Comparison of ENCODE assay signal across 15 cellular contexts in the genomic region with DNA sequence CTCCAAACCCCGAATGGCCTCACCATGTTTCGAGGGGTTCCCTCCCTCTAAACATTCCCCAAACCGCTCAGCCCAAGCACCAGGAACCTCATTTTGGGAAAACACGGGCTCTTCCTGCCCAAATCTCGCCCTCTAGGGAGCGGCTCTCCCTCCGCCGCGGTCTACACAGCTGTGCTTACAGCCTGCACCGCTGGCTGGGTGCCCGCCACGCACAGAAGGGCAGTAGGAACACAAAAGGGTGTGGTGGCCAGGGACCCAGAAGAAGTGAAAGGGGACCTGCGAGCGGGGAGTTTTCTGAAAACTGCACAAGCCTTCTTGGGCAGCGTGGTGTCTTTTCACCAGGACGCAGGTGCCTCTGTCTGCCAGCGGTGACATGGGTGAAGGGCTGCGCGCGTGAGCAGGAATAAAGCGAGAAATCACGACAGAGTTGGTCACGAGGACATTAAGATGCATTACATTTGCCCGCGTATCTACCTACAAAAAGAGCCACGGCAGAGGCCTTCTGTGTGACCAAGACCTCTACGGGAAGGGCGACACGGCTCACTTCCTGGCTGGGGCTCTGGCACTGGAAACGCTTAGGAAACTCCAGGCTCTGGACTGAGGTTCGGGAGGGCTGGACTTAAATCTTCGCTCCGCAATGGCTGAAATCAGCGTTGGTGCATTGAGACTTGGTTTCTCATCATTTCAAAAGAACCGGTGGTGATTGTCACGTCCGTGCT.
DNase-seq lines count a peak whose midpoint lies in the region; ATAC-seq and TF ChIP-seq lines count a peak whose summit lies in the region.
"Had no signal": no experiment of that assay in that cellular context is flagged by ENCODE, and none has a peak within 500 bp of the region (broad histone marks: within the 10 kb centered on the region; RNA-seq: fewer than 3 reads in every experiment).

No MANE protein-coding gene starts in this region.

- no peak overlapping the region for H2BK120ac ChIP-seq in IMR-90 (ENCODE audit: low read depth, low read length)

- H3K36me3 ChIP-seq in IMR-90 (ENCODE audit: control insufficient read depth, insufficient read depth, low read length) (no peaks in the 10 kb centered on the region), stomach (no peaks in the 10 kb centered on the region), neural progenitor cell (no peaks in the 10 kb centered on the region)
- H3K36me3 ChIP-seq: colonic mucosa had no signal

- no peak overlapping the region for H2BK15ac ChIP-seq in IMR-90 (ENCODE audit: low read depth, low read length)

- no peak overlapping the region for H4K8ac ChIP-seq in IMR-90 (ENCODE audit: low read depth in 2 of 2, low read length in 2 of 2)

- H3K36me3 Mint-ChIP-seq in activated CD8-positive, alpha-beta memory T cell treated with anti-CD3 and anti-CD28 coated beads, Interleukin-2, amount 10 ng/mL, durations not matched to agents 7 days and 5 days, result no peaks in the 10 kb centered on the region
- H3K36me3 Mint-ChIP-seq in neural progenitor cell, result no peaks in the 10 kb centered on the region
- H3K36me3 Mint-ChIP-seq: natural killer cell had no signal

- no peak for ATAC-seq in IMR-90 (ENCODE audit: low read depth)
- peak; percentile 32 for ATAC-seq in left lobe of liver
- no peak for ATAC-seq in activated CD8-positive, alpha-beta memory T cell treated with anti-CD3 and anti-CD28 coated beads, Interleukin-2, amount 10 ng/mL, durations not matched to agents 7 days and 5 days
- ATAC-seq in GM18517 (IDR thresholded peaks at IDR 0.05; ENCODE audit: unreplicated experiment), result no peak
- ATAC-seq: HCT116, natural killer cell had no signal

- H3K27ac ChIP-seq in IMR-90 (ENCODE audit: insufficient read depth, low read length), result no peak overlapping the region
- no peak overlapping the region for H3K27ac ChIP-seq in stomach
- no peak overlapping the region for H3K27ac ChIP-seq in neural progenitor cell
- H3K27ac ChIP-seq: colonic mucosa had no signal

- BruUV-seq in IMR-90 (replicated peaks; lab: Mats Ljungman, UMichigan), result no TSS peak

- no peak overlapping the region for H3K27ac Mint-ChIP-seq in activated CD8-positive, alpha-beta memory T cell treated with anti-CD3 and anti-CD28 coated beads, Interleukin-2, amount 10 ng/mL, durations not matched to agents 7 days and 5 days
- H3K27ac Mint-ChIP-seq in neural progenitor cell, result no peak overlapping the region
- H3K27ac Mint-ChIP-seq: natural killer cell had no signal

- TF ChIP-seq CTCF in IMR-90 (conservative IDR thresholded peaks at IDR 0.05; ENCODE audit: low read depth, low read length) (no peak), epithelial cell of esophagus (IDR thresholded peaks at IDR 0.05; ENCODE audit: insufficient read depth, low read depth, low read length, missing control alignments) (no peak), stomach (IDR thresholded peaks at IDR 0.05) (no peak), neural progenitor cell (IDR thresholded peaks at IDR 0.05) (no peak)

- H3K27me3 ChIP-seq in IMR-90 (ENCODE audit: control insufficient read depth, insufficient read depth, low read length) (peaks cover 8% of the 10 kb centered on the region), stomach (peaks cover 0 to 34% (median 4%) of the 10 kb centered on the region in 3 donors), neural progenitor cell (no peaks in the 10 kb centered on the region)

- no peak overlapping the region for H4K5ac ChIP-seq in IMR-90 (ENCODE audit: low read depth, low read length)

- H2BK20ac ChIP-seq in IMR-90 (ENCODE audit: low read depth, low read length), result no peak overlapping the region

- in situ Hi-C loops in IMR-90 (cut with MboI; ENCODE audit: low sequenced_read_pairs), result no loop called here

- H3K4me2 ChIP-seq in IMR-90 (ENCODE audit: low read depth, low read length), result no peak overlapping the region
- H3K4me2 ChIP-seq in neural progenitor cell, result no peak overlapping the region

- POLR2A ChIA-PET in IMR-90 (lab: Charles Lee; ENCODE audit: unreplicated experiment), result no interaction called here

- no peaks in the 10 kb centered on the region for H3F3A ChIP-seq in neural progenitor cell (ENCODE audit: low read depth)

- H2AK5ac ChIP-seq in IMR-90 (ENCODE audit: low read depth, low read length), result no peak overlapping the region

- no peaks in the 10 kb centered on the region for H3K9me1 ChIP-seq in IMR-90 (ENCODE audit: insufficient read depth, low read length)

- TF ChIP-seq POLR2A in IMR-90 (IDR thresholded peaks at IDR 0.05; ENCODE audit: low read depth, low read length), result no peak
- TF ChIP-seq POLR2A in stomach (IDR thresholded peaks at IDR 0.05), result no peak

- CTCF ChIA-PET in IMR-90 (lab: Yijun Ruan, JAX), result no interaction called here
- CTCF ChIA-PET in activated CD8-positive, alpha-beta memory T cell treated with anti-CD3 and anti-CD28 coated beads, Interleukin-2, amount 10 ng/mL, durations not matched to agents 7 days and 5 days (lab: Charles Lee), result no interaction called here

- peaks cover 18% of the 10 kb centered on the region for H3K27me3 Mint-ChIP-seq in activated CD8-positive, alpha-beta memory T cell treated with anti-CD3 and anti-CD28 coated beads, Interleukin-2, amount 10 ng/mL, durations not matched to agents 7 days and 5 days
- H3K27me3 Mint-ChIP-seq in neural progenitor cell (ENCODE audit: insufficient read depth, low read depth), result peaks cover 5% of the 10 kb centered on the region

- intact Hi-C loops in IMR-90 (cut with micrococcal nuclease) (no loop called here), stomach (cut with DNase I; ENCODE audit: low total_unique reads) (no loop called here)

- no peak for TF ChIP-seq EP300 in stomach (IDR thresholded peaks at IDR 0.05)

- H4K20me1 ChIP-seq in IMR-90 (ENCODE audit: insufficient read depth, low read length), result no peaks in the 10 kb centered on the region
- H4K20me1 ChIP-seq in neural progenitor cell (ENCODE audit: low read depth), result no peaks in the 10 kb centered on the region

- H3K79me1 ChIP-seq in IMR-90 (ENCODE audit: low read depth in 1 of 2, low read length in 2 of 2), result no peaks in the 10 kb centered on the region

- no peaks in the 10 kb centered on the region for H3K79me2 ChIP-seq in neural progenitor cell (ENCODE audit: low read depth)

- H2AFZ ChIP-seq in IMR-90 (replicated peaks; ENCODE audit: low read length, poor library complexity) (peak overlapping the region; percentile 1), neural progenitor cell (replicated peaks) (no peak overlapping the region)

- H3K23ac ChIP-seq in IMR-90 (ENCODE audit: low read depth, low read length), result no peak overlapping the region

- H3K9ac ChIP-seq in IMR-90 (ENCODE audit: low read depth, low read length), result no peak overlapping the region
- no peak overlapping the region for H3K9ac ChIP-seq in neural progenitor cell

- DNase-seq in IMR-90, result no peak
- no peak for DNase-seq in epithelial cell of esophagus (ENCODE audit: low read depth)
- DNase-seq in left lobe of liver (ENCODE audit: low spot score), result no peak
- DNase-seq in stomach, result no peak
- no peak for DNase-seq in activated CD8-positive, alpha-beta memory T cell treated with anti-CD3 and anti-CD28 coated beads, Interleukin-2, amount 10 ng/mL, durations not matched to agents 7 days and 5 days
- no peak for DNase-seq in neural progenitor cell (ENCODE audit: low spot score)
- DNase-seq in epidermal melanocyte (ENCODE audit: insufficient read length, low spot score), result no peak
- DNase-seq: Caco-2, colonic mucosa, natural killer cell, NCI-H1105, SHP77 treated with DMSO at 0.1 percent for 48 hours, T-helper 2 cell had no signal

- dilution Hi-C loops in IMR-90 (cut with HindIII; ENCODE audit: low sequenced_read_pairs, unreplicated experiment), result no loop called here

- H3K56ac ChIP-seq in IMR-90 (ENCODE audit: extremely low read depth, insufficient read depth, low read length), result no peak overlapping the region

- H4K91ac ChIP-seq in IMR-90 (ENCODE audit: insufficient read depth, low read depth, low read length), result no peak overlapping the region

- no peak overlapping the region for H3K14ac ChIP-seq in IMR-90 (replicated peaks; ENCODE audit: low read depth, low read length)

- H3K9me3 Mint-ChIP-seq in activated CD8-positive, alpha-beta memory T cell treated with anti-CD3 and anti-CD28 coated beads, Interleukin-2, amount 10 ng/mL, durations not matched to agents 7 days and 5 days (ENCODE audit: low read depth), result no peaks in the 10 kb centered on the region
- H3K9me3 Mint-ChIP-seq in neural progenitor cell, result no peaks in the 10 kb centered on the region

- no peak for TF ChIP-seq RAD21 in IMR-90 (IDR thresholded peaks at IDR 0.05; ENCODE audit: low read length)

- no peak overlapping the region for H3K18ac ChIP-seq in IMR-90 (ENCODE audit: low read depth, low read length)

- H3K4me1 Mint-ChIP-seq in activated CD8-positive, alpha-beta memory T cell treated with anti-CD3 and anti-CD28 coated beads, Interleukin-2, amount 10 ng/mL, durations not matched to agents 7 days and 5 days, result no peaks in the 10 kb centered on the region
- H3K4me1 Mint-ChIP-seq in neural progenitor cell, result peaks cover 2% of the 10 kb centered on the region
- H3K4me1 Mint-ChIP-seq: natural killer cell had no signal

- no peak overlapping the region for H3K4me3 Mint-ChIP-seq in activated CD8-positive, alpha-beta memory T cell treated with anti-CD3 and anti-CD28 coated beads, Interleukin-2, amount 10 ng/mL, durations not matched to agents 7 days and 5 days
- H3K4me3 Mint-ChIP-seq in neural progenitor cell, result no peak overlapping the region
- H3K4me3 Mint-ChIP-seq: natural killer cell had no signal

- no peak overlapping the region for H2BK5ac ChIP-seq in IMR-90 (ENCODE audit: low read depth, low read length, poor library complexity, severe bottlenecking)

- no peaks in the 10 kb centered on the region for H3K4me1 ChIP-seq in IMR-90 (ENCODE audit: control insufficient read depth, insufficient read depth, low read length)
- H3K4me1 ChIP-seq in stomach, result peaks cover 0 to 7% (median 4%) of the 10 kb centered on the region in 4 donors
- H3K4me1 ChIP-seq in neural progenitor cell, result peaks cover 2% of the 10 kb centered on the region
- H3K4me1 ChIP-seq: Caco-2, colonic mucosa had no signal

- WGBS in IMR-90 (ENCODE audit: extremely low coverage in 2 of 2, insufficient read length in 1 of 2), 2 experiments, result 11% methylated on average over 30 of the region's 37 CpGs; no CpG with 5 or more reads in 1 of the 2 experiments
- WGBS in stomach, 5 donors, result 16 to 52% (median 23%) methylated on average over 37 of the region's 37 CpGs

- no peak overlapping the region for H3K4ac ChIP-seq in IMR-90 (ENCODE audit: low read depth, low read length)

- H3K4me3 ChIP-seq in IMR-90 (ENCODE audit: insufficient read depth, low read depth, low read length), result no peak overlapping the region
- peak overlapping the region; percentile 4 for H3K4me3 ChIP-seq in epithelial cell of esophagus (ENCODE audit: low read length)
- H3K4me3 ChIP-seq in stomach, result peak overlapping the region; percentile 25 to 34 (median 28)
- H3K4me3 ChIP-seq in neural progenitor cell, result no peak overlapping the region
- H3K4me3 ChIP-seq: colonic mucosa had no signal

- H2AK9ac ChIP-seq in IMR-90 (replicated peaks; ENCODE audit: low read depth, low read length, poor library complexity), result no peak overlapping the region

- H3K9me3 ChIP-seq in IMR-90 (ENCODE audit: control insufficient read depth, insufficient read depth, low read length) (no peaks in the 10 kb centered on the region), stomach (no peaks in the 10 kb centered on the region), neural progenitor cell (ENCODE audit: low read depth) (no peaks in the 10 kb centered on the region)
- H3K9me3 ChIP-seq: Caco-2, colonic mucosa had no signal

Comparison
In these comparisons a context has a peak if more than half of its experiments do, and no peak if none do; other contexts are left out.
1. H3K4me3 ChIP-seq: peak in epithelial cell of esophagus (single experiment) and stomach (4 of 4); none in IMR-90 (single experiment) and neural progenitor cell (single experiment).